Comparison of ENCODE assay signal across 9 cellular contexts in genomic region chr2:166057363-166058169, GRCh38.
DNase-seq lines count a peak whose midpoint lies in the region; ATAC-seq and TF ChIP-seq lines count a peak whose summit lies in the region.
"Had no signal": no experiment of that assay in that cellular context is flagged by ENCODE, and none has a peak within 500 bp of the region (broad histone marks: within the 10 kb centered on the region; RNA-seq: fewer than 3 reads in every experiment).

No MANE protein-coding gene starts in this region.

- no peak overlapping the region for H3K27ac Mint-ChIP-seq in activated CD4-positive, alpha-beta memory T cell treated with anti-CD3 and anti-CD28 coated beads, Interleukin-2, amount 10 ng/mL, durations not matched to agents 7 days and 5 days
- H3K27ac Mint-ChIP-seq in activated naive CD4-positive, alpha-beta T cell treated with anti-CD3 and anti-CD28 coated beads, Interleukin-2, amount 50 U/mL, for 72 hours = no peak overlapping the region
- H3K27ac Mint-ChIP-seq: memory B cell had no signal

- no peaks in the 10 kb centered on the region for H4K20me1 ChIP-seq in DND-41 (ENCODE audit: insufficient read depth, low read length)

- no peak overlapping the region for H3K27ac ChIP-seq in DND-41 (ENCODE audit: low read length)

- in situ Hi-C loops in astrocyte of the cerebellum (cut with HindIII; ENCODE audit: low sequenced_read_pairs) = no loop called here

- no peaks in the 10 kb centered on the region for H3K79me2 ChIP-seq in DND-41 (ENCODE audit: insufficient read depth, low read length)

- no peaks in the 10 kb centered on the region for H3K27me3 ChIP-seq in DND-41 (ENCODE audit: insufficient read depth, low read length, poor library complexity)

- H3K27me3 Mint-ChIP-seq in activated CD4-positive, alpha-beta memory T cell treated with anti-CD3 and anti-CD28 coated beads, Interleukin-2, amount 10 ng/mL, durations not matched to agents 7 days and 5 days = no peaks in the 10 kb centered on the region
- H3K27me3 Mint-ChIP-seq: memory B cell had no signal

- no peak overlapping the region for H3K4me2 ChIP-seq in DND-41 (ENCODE audit: insufficient read depth, low read length)

- no peaks in the 10 kb centered on the region for H3K4me1 ChIP-seq in DND-41 (ENCODE audit: insufficient read depth, low read length)

- H3K4me3 ChIP-seq in DND-41 (ENCODE audit: low read depth in 1 of 2, low read length in 2 of 2) = no peak overlapping the region
- no peak overlapping the region for H3K4me3 ChIP-seq in astrocyte of the cerebellum (ENCODE audit: low read depth, low read length)

- DNase-seq in DND-41 (no peak), NAMALWA (ENCODE audit: low spot score) (peak; percentile 43), astrocyte of the cerebellum (ENCODE audit: low read depth) (peak; percentile 12), myocyte (ENCODE audit: low read depth) (peak; percentile 41), nucleus accumbens (lab: John Stamatoyannopoulos, UW) (no peak)
- DNase-seq in activated CD4-positive, alpha-beta memory T cell treated with anti-CD3 and anti-CD28 coated beads, Interleukin-2, amount 10 ng/mL, durations not matched to agents 7 days and 5 days = no peak
- DNase-seq in activated naive CD4-positive, alpha-beta T cell treated with anti-CD3 and anti-CD28 coated beads, Interleukin-2, amount 50 U/mL, for 72 hours (ENCODE audit: low spot score in 2 of 2) = no peak

- no peaks in the 10 kb centered on the region for H3K9me3 Mint-ChIP-seq in activated CD4-positive, alpha-beta memory T cell treated with anti-CD3 and anti-CD28 coated beads, Interleukin-2, amount 10 ng/mL, durations not matched to agents 7 days and 5 days
- H3K9me3 Mint-ChIP-seq in activated naive CD4-positive, alpha-beta T cell treated with anti-CD3 and anti-CD28 coated beads, Interleukin-2, amount 50 U/mL, for 72 hours = no peaks in the 10 kb centered on the region
- H3K9me3 Mint-ChIP-seq: memory B cell had no signal

- no peak for ATAC-seq in DND-41 (ENCODE audit: insufficient read depth, low read depth)
- ATAC-seq in activated naive CD4-positive, alpha-beta T cell treated with anti-CD3 and anti-CD28 coated beads, Interleukin-2, amount 50 U/mL, for 72 hours = no peak
- ATAC-seq in HG03039 (IDR thresholded peaks at IDR 0.05; ENCODE audit: unreplicated experiment) = no peak

- CTCF ChIA-PET in activated CD4-positive, alpha-beta memory T cell treated with anti-CD3 and anti-CD28 coated beads, Interleukin-2, amount 10 ng/mL, durations not matched to agents 7 days and 5 days (lab: Charles Lee) = interaction anchor here (0.7 to 2.4 kb wide), 5 partner anchors 10 to 103 kb away, joined by 3 to 8 read pairs (median 4); partner anchors contain the start of gene SCN1A

- POLR2A ChIA-PET in activated CD4-positive, alpha-beta memory T cell treated with anti-CD3 and anti-CD28 coated beads, Interleukin-2, amount 10 ng/mL, durations not matched to agents 7 days and 5 days (lab: Charles Lee) = no interaction called here

- H2AFZ ChIP-seq in DND-41 (ENCODE audit: low read depth, low read length) = no peak overlapping the region

- no peak overlapping the region for H3K9ac ChIP-seq in DND-41 (ENCODE audit: low read depth, low read length)

- no peak overlapping the region for H3K4me3 Mint-ChIP-seq in activated CD4-positive, alpha-beta memory T cell treated with anti-CD3 and anti-CD28 coated beads, Interleukin-2, amount 10 ng/mL, durations not matched to agents 7 days and 5 days
- H3K4me3 Mint-ChIP-seq: memory B cell had no signal

- H3K4me1 Mint-ChIP-seq in activated CD4-positive, alpha-beta memory T cell treated with anti-CD3 and anti-CD28 coated beads, Interleukin-2, amount 10 ng/mL, durations not matched to agents 7 days and 5 days = no peaks in the 10 kb centered on the region
- H3K4me1 Mint-ChIP-seq: memory B cell had no signal

- no peaks in the 10 kb centered on the region for H3K9me3 ChIP-seq in DND-41 (ENCODE audit: insufficient read depth, low read length, severe bottlenecking)

- H3K36me3 ChIP-seq in DND-41 (ENCODE audit: insufficient read depth, low read length) = no peaks in the 10 kb centered on the region

- peak; percentile 54 for TF ChIP-seq CTCF in DND-41 (IDR thresholded peaks at IDR 0.05; ENCODE audit: borderline replicate concordance, extremely low read depth, low read length, poor library complexity, severe bottlenecking)
- TF ChIP-seq CTCF in astrocyte of the cerebellum (IDR thresholded peaks at IDR 0.05; ENCODE audit: low read depth, low read length, missing control alignments) = peak; percentile 25

- H3K36me3 Mint-ChIP-seq in activated CD4-positive, alpha-beta memory T cell treated with anti-CD3 and anti-CD28 coated beads, Interleukin-2, amount 10 ng/mL, durations not matched to agents 7 days and 5 days (ENCODE audit: low read depth) = no peaks in the 10 kb centered on the region
- H3K36me3 Mint-ChIP-seq in activated naive CD4-positive, alpha-beta T cell treated with anti-CD3 and anti-CD28 coated beads, Interleukin-2, amount 50 U/mL, for 72 hours = no peaks in the 10 kb centered on the region
- H3K36me3 Mint-ChIP-seq: memory B cell had no signal

Comparison
In these comparisons a context has a peak if more than half of its experiments do, and no peak if none do; other contexts are left out.
1. DNase-seq: peak in NAMALWA (single experiment), astrocyte of the cerebellum (single experiment) and myocyte (single experiment); none in DND-41 (single experiment), activated CD4-positive, alpha-beta memory T cell treated with anti-CD3 and anti-CD28 coated beads, Interleukin-2, amount 10 ng/mL, durations not matched to agents 7 days and 5 days (single experiment), activated naive CD4-positive, alpha-beta T cell treated with anti-CD3 and anti-CD28 coated beads, Interleukin-2, amount 50 U/mL, for 72 hours (0 of 2) and nucleus accumbens (0 of 56).